Comparison of ENCODE assay signal across 8 cellular contexts in the genomic region with DNA sequence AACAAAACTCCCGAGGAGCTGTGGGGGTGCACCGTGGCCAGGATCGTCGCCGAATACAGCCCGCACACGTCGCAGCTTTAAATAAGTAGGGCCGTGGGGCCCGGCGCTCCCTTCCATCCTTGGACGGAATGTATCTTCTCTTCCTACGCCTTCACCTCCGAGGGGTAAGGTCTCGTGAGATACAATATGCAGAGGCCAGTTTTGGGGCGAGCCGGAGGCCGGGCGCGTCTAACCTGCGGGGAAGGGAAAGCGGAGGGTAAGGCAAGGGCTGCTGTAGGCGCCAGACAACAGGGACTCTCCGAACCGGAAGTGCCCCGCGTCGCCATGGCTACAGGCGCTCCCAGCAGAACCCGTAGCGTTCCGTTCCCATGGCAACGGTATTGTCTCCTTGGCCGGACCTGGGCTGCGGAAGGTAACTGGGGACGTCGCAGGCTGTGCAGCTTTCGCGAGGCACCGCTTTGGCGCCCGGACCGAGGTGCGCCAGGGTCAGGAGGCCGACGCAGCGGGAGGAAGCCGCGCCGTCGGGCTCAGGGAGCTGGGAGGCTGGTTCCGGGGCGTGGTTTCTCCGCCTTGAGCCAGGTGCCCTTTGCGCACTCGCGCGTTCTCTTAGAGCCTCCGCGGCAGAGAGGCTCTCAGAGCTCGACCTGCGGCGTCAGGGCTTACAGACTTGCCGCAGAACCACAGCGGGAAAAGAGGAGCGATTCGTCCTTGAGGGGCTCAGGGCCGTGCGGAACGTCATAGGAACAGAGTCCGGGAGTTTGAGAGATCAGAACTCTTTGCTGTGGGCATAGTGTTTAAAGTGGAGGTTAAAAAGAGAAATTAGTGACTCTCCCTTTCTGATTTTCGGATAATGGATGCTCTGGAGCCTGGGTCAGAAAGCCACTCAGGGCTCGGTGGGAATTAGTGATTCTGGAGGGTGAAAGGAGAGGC. TPM values are rescaled to one million over a fixed set of nuclear protein-coding genes. Genes with fewer than 3 reads are reported as not detected.
DNase-seq lines count a peak whose midpoint lies in the region; ATAC-seq and TF ChIP-seq lines count a peak whose summit lies in the region.

A gene with protein sequence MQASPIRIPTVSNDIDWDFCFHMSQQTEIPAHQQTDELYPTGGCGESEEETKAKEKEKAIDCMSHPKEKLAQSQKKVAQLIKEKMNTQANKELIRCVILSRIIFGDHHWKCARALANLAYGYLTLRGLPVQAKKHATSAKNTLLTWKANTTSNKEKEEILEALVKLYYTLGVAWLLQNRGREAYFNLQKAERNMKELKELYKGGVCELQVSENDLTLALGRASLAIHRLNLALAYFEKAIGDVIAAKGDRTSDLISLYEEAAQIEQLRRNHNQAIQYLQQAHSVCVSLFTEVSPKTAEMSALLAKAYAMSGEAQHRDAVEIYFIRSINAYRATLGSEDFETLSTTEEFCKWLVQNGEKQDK (plus strand): TSS at position 380 of the 930 bp plus-strand sequence. CDS start 1,508 bp downstream, outside the sequence.

- H3K9me2 ChIP-seq in DOHH2 (replicated peaks; ENCODE audit: control insufficient read depth, low read length) (no peaks in the 10 kb centered on the region), GM23248 (ENCODE audit: insufficient read depth) (no peaks in the 10 kb centered on the region), Karpas-422 (replicated peaks; ENCODE audit: insufficient read depth, low read length) (no peaks in the 10 kb centered on the region)

- H3K27me3 ChIP-seq in DOHH2 (ENCODE audit: control insufficient read depth, low read length) (no peaks in the 10 kb centered on the region), GM23248 (replicated peaks; ENCODE audit: insufficient read depth) (no peaks in the 10 kb centered on the region), Karpas-422 (ENCODE audit: low read length) (no peaks in the 10 kb centered on the region), testis (no peaks in the 10 kb centered on the region)

- TF ChIP-seq POLR2A in testis (IDR thresholded peaks at IDR 0.05): peak; percentile 52

- H3K27me3 Mint-ChIP-seq in activated naive CD4-positive, alpha-beta T cell treated with anti-CD3 and anti-CD28 coated beads, Interleukin-2, amount 50 U/mL, for 24 hours: no peaks in the 10 kb centered on the region
- peaks cover 10% of the 10 kb centered on the region for H3K27me3 Mint-ChIP-seq in glutamatergic neuron (ENCODE audit: unreplicated experiment)

- H3K27ac ChIP-seq in DOHH2 (ENCODE audit: low read depth, low read length): no peak within 1 kb of the TSS
- H3K27ac ChIP-seq in GM23248: peak within 1 kb of the TSS; percentile 5; the same call in 1 of the 2 replicates
- H3K27ac ChIP-seq in Karpas-422 (ENCODE audit: low read length): no peak within 1 kb of the TSS
- H3K27ac ChIP-seq in testis: peak within 1 kb of the TSS; percentile 77 to 86

- peaks cover 9% of the 10 kb centered on the region for H3K4me1 ChIP-seq in DOHH2 (ENCODE audit: control insufficient read depth, low read length)
- no peaks in the 10 kb centered on the region for H3K4me1 ChIP-seq in GM23248 (ENCODE audit: insufficient read depth)
- H3K4me1 ChIP-seq in Karpas-422 (ENCODE audit: low read length): no peaks in the 10 kb centered on the region
- peaks cover 8% of the 10 kb centered on the region for H3K4me1 ChIP-seq in testis

- H3K79me2 ChIP-seq in DOHH2 (ENCODE audit: control insufficient read depth, low read length) (no peaks in the 10 kb centered on the region), GM23248 (ENCODE audit: insufficient read depth) (no peaks in the 10 kb centered on the region), Karpas-422 (ENCODE audit: low read length) (no peaks in the 10 kb centered on the region)

- H3K4me3 ChIP-seq in DOHH2 (ENCODE audit: low read length) (peak within 1 kb of the TSS; percentile 75), GM23248 (peak within 1 kb of the TSS; percentile 81), Karpas-422 (ENCODE audit: low read length) (no peak within 1 kb of the TSS), testis (peak within 1 kb of the TSS; percentile 53 to 81)

- ATAC-seq in omental fat pad (ENCODE audit: low FRiP score): peak; percentile 95

- in situ Hi-C loops in GM23248 (cut with MboI): no loop called here

- intact Hi-C loops in testis (cut with DNase I; ENCODE audit: low total_unique reads): no loop called here

- H3K9ac ChIP-seq in GM23248 (peak within 1 kb of the TSS; percentile 68), Karpas-422 (ENCODE audit: low read length) (no peak within 1 kb of the TSS)

- no peaks in the 10 kb centered on the region for H3F3A ChIP-seq in DOHH2 (ENCODE audit: control insufficient read depth, insufficient read depth)
- H3F3A ChIP-seq in GM23248 (ENCODE audit: insufficient read depth): peaks cover 30% of the 10 kb centered on the region

- peaks cover 15% of the 10 kb centered on the region for H3K4me1 Mint-ChIP-seq in activated naive CD4-positive, alpha-beta T cell treated with anti-CD3 and anti-CD28 coated beads, Interleukin-2, amount 50 U/mL, for 24 hours
- H3K4me1 Mint-ChIP-seq in glutamatergic neuron (ENCODE audit: low read depth, unreplicated experiment): no peaks in the 10 kb centered on the region

- peak within 1 kb of the TSS; percentile 88 for H3K27ac Mint-ChIP-seq in activated naive CD4-positive, alpha-beta T cell treated with anti-CD3 and anti-CD28 coated beads, Interleukin-2, amount 50 U/mL, for 24 hours
- H3K27ac Mint-ChIP-seq in glutamatergic neuron (ENCODE audit: unreplicated experiment): peak within 1 kb of the TSS; percentile 54

- H4K20me1 ChIP-seq in DOHH2 (ENCODE audit: control insufficient read depth, insufficient read depth, low read depth, low read length): no peaks in the 10 kb centered on the region
- H4K20me1 ChIP-seq in GM23248 (ENCODE audit: insufficient read depth): no peaks in the 10 kb centered on the region
- no peaks in the 10 kb centered on the region for H4K20me1 ChIP-seq in Karpas-422 (ENCODE audit: insufficient read depth, low read depth, low read length)

- H3K9me3 Mint-ChIP-seq in activated naive CD4-positive, alpha-beta T cell treated with anti-CD3 and anti-CD28 coated beads, Interleukin-2, amount 50 U/mL, for 24 hours: no peaks in the 10 kb centered on the region
- H3K9me3 Mint-ChIP-seq in glutamatergic neuron (ENCODE audit: unreplicated experiment): peaks cover 12% of the 10 kb centered on the region

- TF ChIP-seq CTCF in DOHH2 (IDR thresholded peaks at IDR 0.05; ENCODE audit: low read depth, low read length, poor library complexity, severe bottlenecking) (no peak), glutamatergic neuron (IDR thresholded peaks at IDR 0.05; ENCODE audit: partially characterized antibody, unreplicated experiment) (no peak), omental fat pad (IDR thresholded peaks at IDR 0.05) (no peak), testis (IDR thresholded peaks at IDR 0.05) (no peak)

- H2AFZ ChIP-seq in GM23248: peak within 1 kb of the TSS; percentile 96
- H2AFZ ChIP-seq in Karpas-422 (ENCODE audit: low read length): peak within 1 kb of the TSS; percentile 36; the same call in 1 of the 2 replicates

- whole genome bisulfite sequencing in GM23248 (ENCODE audit: low coverage in 1 of 2, low lambda C conversion rate in 2 of 2, missing lambda C conversion rate in 2 of 2), 2 experiments: 2 to 3% methylated on average over 68 to 71 of the region's 73 CpGs
- WGBS in testis, 2 donors: 1% methylated on average over 55 to 72 of the region's 73 CpGs

- H3K36me3 Mint-ChIP-seq in activated naive CD4-positive, alpha-beta T cell treated with anti-CD3 and anti-CD28 coated beads, Interleukin-2, amount 50 U/mL, for 24 hours: no peaks in the 10 kb centered on the region
- no peaks in the 10 kb centered on the region for H3K36me3 Mint-ChIP-seq in glutamatergic neuron (ENCODE audit: unreplicated experiment)

- peak within 1 kb of the TSS; percentile 95 for H3K4me3 Mint-ChIP-seq in activated naive CD4-positive, alpha-beta T cell treated with anti-CD3 and anti-CD28 coated beads, Interleukin-2, amount 50 U/mL, for 24 hours
- H3K4me3 Mint-ChIP-seq in glutamatergic neuron (ENCODE audit: unreplicated experiment): peak within 1 kb of the TSS; percentile 95

- DNase-seq in GM23248 (peak; percentile 93), Karpas-422 (no peak), SHP77 treated with DMSO at 0.1 percent for 48 hours (lab: John Stamatoyannopoulos, UW) (peak; percentile 92), glutamatergic neuron (peak; percentile 83), omental fat pad (ENCODE audit: low spot score) (peak; percentile 66), testis (peak; percentile 98)

- H3K36me3 ChIP-seq in DOHH2 (ENCODE audit: control insufficient read depth, low read length): no peaks in the 10 kb centered on the region
- peaks cover under 1% of the 10 kb centered on the region for H3K36me3 ChIP-seq in GM23248 (ENCODE audit: low read depth)
- no peaks in the 10 kb centered on the region for H3K36me3 ChIP-seq in Karpas-422 (ENCODE audit: insufficient read depth, low read length)
- H3K36me3 ChIP-seq in testis (ENCODE audit: low read depth, missing control alignments): no peaks in the 10 kb centered on the region

- no peaks in the 10 kb centered on the region for H3K9me3 ChIP-seq in DOHH2 (ENCODE audit: control insufficient read depth, insufficient read depth, low read length)
- no peaks in the 10 kb centered on the region for H3K9me3 ChIP-seq in GM23248 (ENCODE audit: low read depth)
- no peaks in the 10 kb centered on the region for H3K9me3 ChIP-seq in Karpas-422 (ENCODE audit: low read length)
- no peaks in the 10 kb centered on the region for H3K9me3 ChIP-seq in testis

- H3K4me2 ChIP-seq in DOHH2 (ENCODE audit: low read length) (peak within 1 kb of the TSS; percentile 79), GM23248 (ENCODE audit: unreplicated experiment) (peak within 1 kb of the TSS; percentile 86), Karpas-422 (ENCODE audit: low read depth, low read length, poor library complexity, severe bottlenecking) (peak within 1 kb of the TSS; percentile 15)

RNA-seq across cellular contexts. Expression of the gene that starts here (rescaled TPM):
- total RNA-seq in GM23248 (2014; rRNA removed; shearing (Covaris generic)): under 0.01 TPM in 1 of 2 replicates, not detected in the other
- not detected in 2 replicates for polyA plus RNA-seq in GM23248 (2016; fragmentation: Nextera tagmentation; extraction: Ambion mirVana)
- not detected in 2 replicates for total RNA-seq in Karpas-422 (2014; rRNA removed; shearing (Covaris generic); ENCODE audit: low replicate concordance)
- 1.2 TPM for total RNA-seq in glutamatergic neuron (ENCODE audit: unreplicated experiment)
- total RNA-seq in omental fat pad: not detected
- total RNA-seq in testis: 10 to 100 TPM; 16.9 to 28.2 TPM
- polyA plus RNA-seq in testis (ENCODE audit: insufficient read depth, low read depth, low replicate concordance): 60.6 TPM

Comparison
In these comparisons a context has a peak if more than half of its experiments do, and no peak if none do; other contexts are left out.
1. RNA of the gene that starts here (polyA plus RNA-seq): 60.6 TPM in testis (single experiment); not detected in GM23248; every median in the first group is over 10 times any median in the second.
2. Peak in DNase-seq, H3K4me3 ChIP-seq, H3K27ac ChIP-seq, H3K9ac ChIP-seq and H3K4me2 ChIP-seq in GM23248; RNA of the gene not detected or under 1 TPM.
3. Peak in DNase-seq and ATAC-seq in omental fat pad; RNA of the gene not detected or under 1 TPM.
4. H3K27ac ChIP-seq: peak in testis (2 of 2); none in DOHH2 (single experiment) and Karpas-422 (single experiment).
5. H3K4me2 ChIP-seq: peak in every context shown above with its lines; median percentile 86 in GM23248; 79 in DOHH2; 15 in Karpas-422.